In genomic region chr2:223297788-223298187, GRCh38 we compare ENCODE assay signal across 21 cellular contexts.
DNase-seq lines count a peak whose midpoint lies in the region; ATAC-seq and TF ChIP-seq lines count a peak whose summit lies in the region.
"Had no signal": no experiment of that assay in that cellular context is flagged by ENCODE, and none has a peak within 500 bp of the region (broad histone marks: within the 10 kb centered on the region; RNA-seq: fewer than 3 reads in every experiment).

No MANE protein-coding gene starts in this region.

- TF ChIP-seq POLR2A in GM18505 (IDR thresholded peaks at IDR 0.05; ENCODE audit: borderline replicate concordance, extremely low read depth, insufficient read depth, insufficient read length), result no peak

- H3K4me3 Mint-ChIP-seq in activated T-cell treated with anti-CD3 and anti-CD28 coated beads, Interleukin-2, amount 50 U/mL, for 4 hours, result no peak overlapping the region
- H3K4me3 Mint-ChIP-seq: CD4-positive, CD25-positive, alpha-beta regulatory T cell; dendritic cell treated with granulocyte-macrophage colony-stimulating factor and Interleukin-4, amounts not matched to agents 40 ng/mL and 50 ng/mL, for 4 days; stimulated activated naive CD8-positive, alpha-beta T cell treated with anti-CD3 and anti-CD28 coated beads, Interleukin-15, amount 100 ng/mL, for 72 hours; WTC11 had no signal

- no peaks in the 10 kb centered on the region for H3K4me1 Mint-ChIP-seq in activated T-cell treated with anti-CD3 and anti-CD28 coated beads, Interleukin-2, amount 50 U/mL, for 4 hours (ENCODE audit: low read depth)
- H3K4me1 Mint-ChIP-seq: CD4-positive, CD25-positive, alpha-beta regulatory T cell; stimulated activated naive CD8-positive, alpha-beta T cell treated with anti-CD3 and anti-CD28 coated beads, Interleukin-15, amount 100 ng/mL, for 72 hours had no signal

- H3K36me3 Mint-ChIP-seq in activated T-cell treated with anti-CD3 and anti-CD28 coated beads, Interleukin-2, amount 50 U/mL, for 4 hours (ENCODE audit: insufficient read depth), result no peaks in the 10 kb centered on the region
- H3K36me3 Mint-ChIP-seq: CD4-positive, CD25-positive, alpha-beta regulatory T cell; WTC11 had no signal

- TF ChIP-seq CTCF in HFF-Myc (IDR thresholded peaks at IDR 0.05; ENCODE audit: low read depth, low read length, missing control alignments), result no peak

- H3K27me3 Mint-ChIP-seq in activated T-cell treated with anti-CD3 and anti-CD28 coated beads, Interleukin-2, amount 50 U/mL, for 4 hours (ENCODE audit: low read depth), result no peaks in the 10 kb centered on the region
- H3K27me3 Mint-ChIP-seq: CD4-positive, CD25-positive, alpha-beta regulatory T cell; dendritic cell treated with granulocyte-macrophage colony-stimulating factor and Interleukin-4, amounts not matched to agents 40 ng/mL and 50 ng/mL, for 4 days; stimulated activated naive CD8-positive, alpha-beta T cell treated with anti-CD3 and anti-CD28 coated beads, Interleukin-15, amount 100 ng/mL, for 72 hours had no signal

- H3K4me3 ChIP-seq in HFF-Myc (replicated peaks; ENCODE audit: low read depth, low read length), result no peak overlapping the region
- H3K4me3 ChIP-seq: esophagus muscularis mucosa, left ventricle myocardium inferior, uterus had no signal

- peaks cover 5% of the 10 kb centered on the region for H3K9me3 Mint-ChIP-seq in activated T-cell treated with anti-CD3 and anti-CD28 coated beads, Interleukin-2, amount 50 U/mL, for 4 hours

- no peak for ATAC-seq in activated T-cell treated with anti-CD3 and anti-CD28 coated beads, Interleukin-2, amount 50 U/mL, for 4 hours
- ATAC-seq in GM18505 (IDR thresholded peaks at IDR 0.05; ENCODE audit: unreplicated experiment), result no peak
- ATAC-seq in GM21423 (IDR thresholded peaks at IDR 0.05; ENCODE audit: unreplicated experiment), result no peak
- ATAC-seq: Panc1; stimulated activated naive CD8-positive, alpha-beta T cell treated with anti-CD3 and anti-CD28 coated beads, Interleukin-15, amount 100 ng/mL, for 72 hours; WTC11 had no signal

- DNase-seq in HFF-Myc (ENCODE audit: extremely low read depth, low read depth) (peak; percentile 1), NCI-H187 (lab: John Stamatoyannopoulos, UW) (peak; percentile 37 to 75), SK-N-DZ (ENCODE audit: low spot score) (peak; percentile 84), left kidney (ENCODE audit: low read depth, low spot score) (peak; percentile 18)
- DNase-seq in activated T-cell treated with anti-CD3 and anti-CD28 coated beads, Interleukin-2, amount 50 U/mL, for 4 hours, result no peak
- DNase-seq: activated effector memory CD4-positive, alpha-beta T cell treated with Interleukin-2 at 50 U/mL for 16 hours; aorta; CD4-positive, CD25-positive, alpha-beta regulatory T cell; hippocampal formation; left ventricle myocardium inferior; NCI-H226; stimulated activated CD4-positive, alpha-beta T cell treated with anti-CD3 and anti-CD28 coated beads, Interleukin-12 subunit alpha, Interleukin-12 subunit beta, amount 100 ng/mL, for 4 hours; stimulated activated naive CD8-positive, alpha-beta T cell treated with anti-CD3 and anti-CD28 coated beads, Interleukin-15, amount 100 ng/mL, for 72 hours; T-helper 1 cell; uterus had no signal
